ENCODE assay signal across 24 cellular contexts in genomic region chrX:107559506-107559905, GRCh38.
"Had no signal": no experiment of that assay in that cellular context is flagged by ENCODE, and none has a peak within 500 bp of the region (broad histone marks: within the 10 kb centered on the region; RNA-seq: fewer than 3 reads in every experiment).

No MANE protein-coding gene starts in this region.

- H3K4me1 ChIP-seq: ascending aorta, pancreas, prostate gland, sigmoid colon, upper lobe of right lung had no signal

- DNase-seq: activated CD4-positive, alpha-beta T cell treated with anti-CD3 and anti-CD28 coated beads for 4 hours; activated CD4-positive, alpha-beta T cell treated with anti-CD3 and anti-CD28 coated beads, Interleukin-2, amount 50 U/mL, for 4 hours; activated CD8-positive, alpha-beta memory T cell treated with anti-CD3 and anti-CD28 coated beads for 24 hours; activated effector memory CD4-positive, alpha-beta T cell treated with anti-CD3 and anti-CD28 coated beads, Interleukin-2, amount 50 U/mL, for 16 hours; activated naive CD4-positive, alpha-beta T cell treated with anti-CD3 and anti-CD28 coated beads, Interleukin-2, amount 10 ng/mL, durations not matched to agents 7 days and 5 days; activated naive CD8-positive, alpha-beta T cell treated with anti-CD3 and anti-CD28 coated beads, Interleukin-2, amount 10 ng/mL, durations not matched to agents 7 days and 5 days; brain microvascular endothelial cell; dorsolateral prefrontal cortex; effector memory CD4-positive, alpha-beta T cell; kidney; naive thymus-derived CD8-positive, alpha-beta T cell; nucleus accumbens; pancreas; sigmoid colon; small intestine; stimulated activated CD4-positive, alpha-beta T cell treated with anti-CD3 and anti-CD28 coated beads, Interleukin-4, amount 100 ng/mL, for 24 hours; stimulated activated naive CD8-positive, alpha-beta T cell treated with anti-CD3 and anti-CD28 coated beads, Interleukin-15, amount 100 ng/mL, for 72 hours; substantia nigra; upper lobe of right lung had no signal

- H2AFZ ChIP-seq: hepatocyte had no signal

- H3K27me3 ChIP-seq: ascending aorta, brain microvascular endothelial cell, hepatocyte, pancreas, sigmoid colon, upper lobe of right lung had no signal

- H3K36me3 ChIP-seq: ascending aorta, brain microvascular endothelial cell, pancreas, prostate gland, sigmoid colon, upper lobe of right lung had no signal

- H3K9me3 ChIP-seq: ascending aorta, pancreas, prostate gland, sigmoid colon, upper lobe of right lung had no signal

- ATAC-seq: naive thymus-derived CD8-positive, alpha-beta T cell; pancreas; stimulated activated effector memory CD8-positive, alpha-beta T cell treated with anti-CD3 and anti-CD28 coated beads, Interleukin-12 subunit alpha, Interleukin-12 subunit beta, amount 100 ng/mL, for 72 hours; stimulated activated naive CD8-positive, alpha-beta T cell treated with anti-CD3 and anti-CD28 coated beads, Interleukin-15, amount 100 ng/mL, for 72 hours; upper lobe of right lung had no signal

- H3K79me2 ChIP-seq: hepatocyte had no signal

- H3K4me2 ChIP-seq: hepatocyte had no signal

- H3K27ac ChIP-seq: ascending aorta, brain microvascular endothelial cell, coronary artery, dorsolateral prefrontal cortex, hepatocyte, pancreas, prostate gland, sigmoid colon, upper lobe of right lung had no signal

- H3K4me3 ChIP-seq: ascending aorta, coronary artery, dorsolateral prefrontal cortex, hepatocyte, pancreas, prostate gland, sigmoid colon, upper lobe of right lung had no signal
